ENCODE assay signal across 17 cellular contexts in the genomic region with DNA sequence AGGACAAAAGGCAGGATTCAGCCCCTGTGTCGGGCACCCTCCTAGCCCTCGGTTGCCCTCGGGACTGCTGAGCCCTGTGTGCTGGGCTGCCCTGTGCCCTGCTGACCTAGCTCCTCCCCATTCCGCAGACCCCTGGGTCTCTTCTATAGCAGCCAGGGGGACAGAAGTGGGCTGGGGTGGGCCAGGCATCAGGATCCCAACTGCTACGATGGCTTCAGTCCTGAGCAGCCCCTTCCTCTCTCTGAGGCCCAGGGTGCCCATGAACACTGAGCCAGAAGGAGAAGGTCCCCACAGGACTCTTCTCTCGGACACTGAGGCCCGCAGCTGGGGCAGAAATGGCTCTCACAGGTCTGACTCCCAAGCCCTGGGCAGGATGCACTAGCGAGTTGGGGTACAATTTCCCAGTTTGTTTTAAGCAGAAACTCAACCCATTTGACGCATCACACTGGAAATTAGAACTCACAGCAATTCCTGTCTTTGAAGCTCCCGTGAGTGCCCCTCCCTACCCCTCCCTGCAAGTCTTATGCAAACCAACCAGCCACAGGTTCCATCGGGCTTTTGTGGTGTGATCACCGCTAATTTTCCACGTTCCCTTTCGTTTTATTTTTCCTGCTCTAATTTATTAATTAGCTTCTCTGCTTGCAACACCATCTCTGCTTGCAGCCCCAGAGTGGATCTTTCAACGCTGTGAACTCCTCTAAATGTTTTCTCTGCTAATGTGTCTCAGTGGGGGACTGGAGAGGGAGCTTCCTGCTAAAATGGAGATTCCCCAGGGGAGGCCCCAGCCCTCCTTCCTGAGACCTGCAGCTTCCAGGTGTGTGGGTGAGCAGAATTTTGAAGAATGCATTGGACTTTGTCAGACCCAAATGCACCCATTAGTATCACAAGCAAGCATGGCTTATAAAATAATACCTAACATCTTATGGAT. TPM values are rescaled to one million over a fixed set of nuclear protein-coding genes. Genes with fewer than 3 reads are reported as not detected.
A peak's percentile ranks its signal among the peaks of the same experiment; 100 is the strongest.
DNase-seq lines count a peak whose midpoint lies in the region; ATAC-seq and TF ChIP-seq lines count a peak whose summit lies in the region.
"Had no signal": no experiment of that assay in that cellular context is flagged by ENCODE, and none has a peak within 500 bp of the region (broad histone marks: within the 10 kb centered on the region; RNA-seq: fewer than 3 reads in every experiment).

No MANE protein-coding gene starts in this region.

- no peaks in the 10 kb centered on the region for H4K20me1 ChIP-seq in OCI-LY1 (ENCODE audit: insufficient read depth, low read length)

- peak overlapping the region; percentile 26; the same call in 1 of the 2 replicates for H3K4me2 ChIP-seq in OCI-LY1 (ENCODE audit: low read length)

- H3K27ac Mint-ChIP-seq in activated naive CD4-positive, alpha-beta T cell treated with anti-CD3 and anti-CD28 coated beads, Interleukin-2, amount 50 U/mL, for 24 hours: peak overlapping the region; percentile 70
- peak overlapping the region; percentile 4 for H3K27ac Mint-ChIP-seq in glutamatergic neuron (ENCODE audit: unreplicated experiment)

- no peak for DNase-seq in activated naive CD4-positive, alpha-beta T cell treated with Interleukin-2 at 50 U/mL for 16 hours
- DNase-seq in glutamatergic neuron (no peak), aorta (no peak), OCI-M1 (lab: John Stamatoyannopoulos, UW) (no peak), mucosa of gallbladder (ENCODE audit: low spot score) (no peak)
- DNase-seq in activated CD4-positive, alpha-beta T cell treated with anti-CD3 and anti-CD28 coated beads, Interleukin-2, amount 50 U/mL, for 48 hours: no peak
- DNase-seq: DND-41, MG63, NCI-H1092, NCI-H187, NCI-H526 treated with DMSO at 0.1 percent for 48 hours, SW 1271 had no signal

- peaks cover 3% of the 10 kb centered on the region for H3K27me3 Mint-ChIP-seq in activated naive CD4-positive, alpha-beta T cell treated with anti-CD3 and anti-CD28 coated beads, Interleukin-2, amount 50 U/mL, for 24 hours
- peaks cover 5% of the 10 kb centered on the region for H3K27me3 Mint-ChIP-seq in glutamatergic neuron (ENCODE audit: unreplicated experiment)

- intact Hi-C loops in aorta (cut with DNase I): no loop called here

- H3K27ac ChIP-seq in OCI-LY1 (ENCODE audit: low read depth, low read length, poor library complexity, severe bottlenecking): peak overlapping the region; percentile 71
- H3K27ac ChIP-seq in aorta (ENCODE audit: low read depth in 1 of 2, low read length in 2 of 2): no peak overlapping the region
- H3K27ac ChIP-seq: BLaER1 treated with 17β-estradiol and CSF1 and Interleukin-3, amounts not matched to agents 10 nM and 100 nM had no signal

- no peaks in the 10 kb centered on the region; the same call in 1 of the 2 replicates for H3K27me3 ChIP-seq in OCI-LY1 (ENCODE audit: insufficient read depth, low read length)
- H3K27me3 ChIP-seq in aorta (ENCODE audit: control insufficient read depth in 1 of 2, insufficient read depth in 2 of 2, low read length in 1 of 2): no peaks in the 10 kb centered on the region
- H3K27me3 ChIP-seq: BLaER1 treated with 17β-estradiol and CSF1 and Interleukin-3, amounts not matched to agents 10 nM and 100 nM had no signal

- H2AFZ ChIP-seq in OCI-LY1 (ENCODE audit: low read length): no peak overlapping the region

- H3K79me2 ChIP-seq in OCI-LY1 (ENCODE audit: insufficient read depth, low read length): no peaks in the 10 kb centered on the region

- TF ChIP-seq CTCF in OCI-LY1 (IDR thresholded peaks at IDR 0.05; ENCODE audit: low read length) (no peak), glutamatergic neuron (IDR thresholded peaks at IDR 0.05; ENCODE audit: partially characterized antibody, unreplicated experiment) (no peak)

- H3K36me3 ChIP-seq in OCI-LY1 (ENCODE audit: insufficient read depth, low read length) (no peaks in the 10 kb centered on the region; the same call in 1 of the 2 replicates), aorta (ENCODE audit: control insufficient read depth in 1 of 2, insufficient read depth in 2 of 2, low read length in 1 of 2) (no peaks in the 10 kb centered on the region)
- H3K36me3 ChIP-seq: BLaER1 treated with 17β-estradiol and CSF1 and Interleukin-3, amounts not matched to agents 10 nM and 100 nM; MG63 had no signal

- H3K4me3 Mint-ChIP-seq in activated naive CD4-positive, alpha-beta T cell treated with anti-CD3 and anti-CD28 coated beads, Interleukin-2, amount 50 U/mL, for 24 hours: no peak overlapping the region
- no peak overlapping the region for H3K4me3 Mint-ChIP-seq in glutamatergic neuron (ENCODE audit: unreplicated experiment)

- H3K4me3 ChIP-seq in OCI-LY1 (ENCODE audit: low read depth, low read length, poor library complexity, severe bottlenecking): no peak overlapping the region
- H3K4me3 ChIP-seq in aorta (ENCODE audit: low read length in 2 of 2): no peak overlapping the region
- H3K4me3 ChIP-seq: BLaER1 treated with 17β-estradiol and CSF1 and Interleukin-3, amounts not matched to agents 10 nM and 100 nM; MG63 had no signal

- H3K9me3 Mint-ChIP-seq in activated naive CD4-positive, alpha-beta T cell treated with anti-CD3 and anti-CD28 coated beads, Interleukin-2, amount 50 U/mL, for 24 hours: peaks cover 8% of the 10 kb centered on the region
- H3K9me3 Mint-ChIP-seq in glutamatergic neuron (ENCODE audit: unreplicated experiment): peaks cover 1% of the 10 kb centered on the region

- H3K9me2 ChIP-seq in OCI-LY1 (ENCODE audit: low read depth, low read length): no peaks in the 10 kb centered on the region

- H3K9ac ChIP-seq in OCI-LY1 (ENCODE audit: low read length): no peak overlapping the region; the same call in 1 of the 2 replicates
- H3K9ac ChIP-seq: BLaER1 treated with 17β-estradiol and CSF1 and Interleukin-3, amounts not matched to agents 10 nM and 100 nM had no signal

- ATAC-seq in aorta (ENCODE audit: low FRiP score): peak; percentile 23
- ATAC-seq: Panc1 had no signal

- H3K36me3 Mint-ChIP-seq in activated naive CD4-positive, alpha-beta T cell treated with anti-CD3 and anti-CD28 coated beads, Interleukin-2, amount 50 U/mL, for 24 hours: no peaks in the 10 kb centered on the region
- H3K36me3 Mint-ChIP-seq in glutamatergic neuron (ENCODE audit: unreplicated experiment): peaks cover 8% of the 10 kb centered on the region

- H3K4me1 Mint-ChIP-seq in activated naive CD4-positive, alpha-beta T cell treated with anti-CD3 and anti-CD28 coated beads, Interleukin-2, amount 50 U/mL, for 24 hours: no peaks in the 10 kb centered on the region
- peaks cover 38% of the 10 kb centered on the region for H3K4me1 Mint-ChIP-seq in glutamatergic neuron (ENCODE audit: low read depth, unreplicated experiment)

- H3K9me3 ChIP-seq in OCI-LY1 (ENCODE audit: low read length) (0 out of 2 replicates have a peak, but pooled peaks cover 4% of the 10 kb centered on the region), aorta (ENCODE audit: control insufficient read depth, low read length) (peaks cover 5% of the 10 kb centered on the region)
- H3K9me3 ChIP-seq: MG63 had no signal

- peaks cover 33% of the 10 kb centered on the region for H3K4me1 ChIP-seq in OCI-LY1 (ENCODE audit: insufficient read depth, low read length, severe bottlenecking)
- no peaks in the 10 kb centered on the region for H3K4me1 ChIP-seq in aorta (ENCODE audit: control insufficient read depth in 1 of 2, insufficient read depth in 2 of 2, low read length in 2 of 2)
- H3K4me1 ChIP-seq: BLaER1 treated with 17β-estradiol and CSF1 and Interleukin-3, amounts not matched to agents 10 nM and 100 nM had no signal

- no peaks in the 10 kb centered on the region for H3F3A ChIP-seq in OCI-LY1 (ENCODE audit: insufficient read depth, low read length)

- 35 to 48% methylated on average over 15 of the region's 15 CpGs for WGBS in aorta, 2 donors

RNA-seq across cellular contexts. Expression of gene PHF21B, which starts 56.7 kb away (rescaled TPM):
- total RNA-seq in glutamatergic neuron (ENCODE audit: unreplicated experiment) (113 TPM), aorta (1 to 10 TPM in 1 of 2 donors, under 1 TPM in 1; 0.75 to 1.8 TPM), mucosa of gallbladder (0.63 TPM)
- not detected for polyA plus RNA-seq in aorta
- total RNA-seq: A172 had no signal

Comparison
In these comparisons a context has a peak if more than half of its experiments do, and no peak if none do; other contexts are left out.
1. RNA of gene PHF21B, which starts 56.7 kb away (total RNA-seq): 113 TPM in glutamatergic neuron (single experiment); 0.75 to 1.8 TPM in aorta and 0.63 TPM in mucosa of gallbladder (single experiment); every median in the first group is over 10 times any median in the second.